ENCODE assay signal across 29 cellular contexts in genomic region chr11:64838600-64839334, GRCh38. TPM values are rescaled to one million over a fixed set of nuclear protein-coding genes. Genes with fewer than 3 reads are reported as not detected.
DNase-seq lines count a peak whose midpoint lies in the region; ATAC-seq, FAIRE-seq and TF ChIP-seq lines count a peak whose summit lies in the region.
"Had no signal": no experiment of that assay in that cellular context is flagged by ENCODE, and none has a peak within 500 bp of the region (broad histone marks: within the 10 kb centered on the region; RNA-seq: fewer than 3 reads in every experiment).

No MANE protein-coding gene starts in this region.

- no peak overlapping the region for H2AK9ac ChIP-seq in IMR-90 (replicated peaks; ENCODE audit: low read depth, low read length, poor library complexity)

- H4K8ac ChIP-seq in IMR-90 (ENCODE audit: low read depth in 2 of 2, low read length in 2 of 2) (no peak overlapping the region), neuronal stem cell (ENCODE audit: low read depth, low read length) (no peak overlapping the region)

- H4K91ac ChIP-seq in IMR-90 (ENCODE audit: insufficient read depth, low read depth, low read length) (no peak overlapping the region), neuronal stem cell (ENCODE audit: low read depth, low read length, poor library complexity) (no peak overlapping the region)

- H3K18ac ChIP-seq in IMR-90 (ENCODE audit: low read depth, low read length): no peak overlapping the region
- no peak overlapping the region for H3K18ac ChIP-seq in neuronal stem cell (ENCODE audit: low read length)

- H3K36me3 Mint-ChIP-seq in chondrocyte (ENCODE audit: low read depth): no peaks in the 10 kb centered on the region
- no peaks in the 10 kb centered on the region for H3K36me3 Mint-ChIP-seq in activated T-helper 2 cell treated with anti-CD3 and anti-CD28 coated beads, Interferon-gamma antibody, Interleukin-2, Interleukin-4, amounts not matched to agents 10 μg/mL and 5 μg/mL and 100 μg/mL, durations not matched to agents 14 hours and 24 hours and 36 hours (ENCODE audit: low read depth)
- H3K36me3 Mint-ChIP-seq: CD14-positive monocyte had no signal

- no peaks in the 10 kb centered on the region for H3K36me3 ChIP-seq in IMR-90 (ENCODE audit: control insufficient read depth, insufficient read depth, low read length)
- no peaks in the 10 kb centered on the region for H3K36me3 ChIP-seq in neuronal stem cell (replicated peaks in 1 of 2; ENCODE audit: control insufficient read depth in 2 of 2, insufficient read depth in 2 of 2, low read length in 2 of 2)
- H3K36me3 ChIP-seq: BE2C, BLaER1 had no signal

- H3K4me1 Mint-ChIP-seq in chondrocyte (ENCODE audit: low read depth): peaks cover 4% of the 10 kb centered on the region
- H3K4me1 Mint-ChIP-seq in activated T-helper 2 cell treated with anti-CD3 and anti-CD28 coated beads, Interferon-gamma antibody, Interleukin-2, Interleukin-4, amounts not matched to agents 10 μg/mL and 5 μg/mL and 100 μg/mL, durations not matched to agents 14 hours and 24 hours and 36 hours (ENCODE audit: low read depth): peaks cover under 1% of the 10 kb centered on the region

- H3K27me3 Mint-ChIP-seq in chondrocyte (ENCODE audit: low read depth): no peaks in the 10 kb centered on the region
- H3K27me3 Mint-ChIP-seq in activated T-helper 2 cell treated with anti-CD3 and anti-CD28 coated beads, Interferon-gamma antibody, Interleukin-2, Interleukin-4, amounts not matched to agents 10 μg/mL and 5 μg/mL and 100 μg/mL, durations not matched to agents 14 hours and 24 hours and 36 hours (ENCODE audit: low read depth): no peaks in the 10 kb centered on the region
- H3K27me3 Mint-ChIP-seq: CD4-positive, alpha-beta memory T cell; CD8-positive, alpha-beta memory T cell had no signal

- H3K27ac Mint-ChIP-seq in chondrocyte (ENCODE audit: unreplicated experiment): no peak overlapping the region
- H3K27ac Mint-ChIP-seq in activated T-helper 2 cell treated with anti-CD3 and anti-CD28 coated beads, Interferon-gamma antibody, Interleukin-2, Interleukin-4, amounts not matched to agents 10 μg/mL and 5 μg/mL and 100 μg/mL, durations not matched to agents 14 hours and 24 hours and 36 hours: no peak overlapping the region
- H3K27ac Mint-ChIP-seq: CD4-positive, CD25-positive, alpha-beta regulatory T cell had no signal

- no peak overlapping the region for H3K4ac ChIP-seq in IMR-90 (ENCODE audit: low read depth, low read length)
- peak overlapping the region; percentile 29 for H3K4ac ChIP-seq in neuronal stem cell (ENCODE audit: low read length)

- H2AK5ac ChIP-seq in IMR-90 (ENCODE audit: low read depth, low read length) (no peak overlapping the region), neuronal stem cell (ENCODE audit: low read depth, low read length) (peak overlapping the region; percentile 0)

- H3K4me1 ChIP-seq in IMR-90 (ENCODE audit: control insufficient read depth, insufficient read depth, low read length) (peaks cover 6% of the 10 kb centered on the region), neuronal stem cell (ENCODE audit: control insufficient read depth in 2 of 2, insufficient read depth in 1 of 2, low read depth in 1 of 2, low read length in 2 of 2) (peaks cover 15 to 17% of the 10 kb centered on the region in 2 donors)
- H3K4me1 ChIP-seq: BE2C had no signal

- H3K4me3 ChIP-seq in IMR-90 (ENCODE audit: insufficient read depth, low read depth, low read length) (no peak overlapping the region), neuronal stem cell (ENCODE audit: low read length in 2 of 2) (no peak overlapping the region)
- H3K4me3 ChIP-seq: BLaER1, GM12878 had no signal

- no TSS peak for BruUV-seq in IMR-90 (replicated peaks; lab: Mats Ljungman, UMichigan)

- no peak overlapping the region for H3K4me3 Mint-ChIP-seq in chondrocyte (ENCODE audit: unreplicated experiment)
- H3K4me3 Mint-ChIP-seq in activated T-helper 2 cell treated with anti-CD3 and anti-CD28 coated beads, Interferon-gamma antibody, Interleukin-2, Interleukin-4, amounts not matched to agents 10 μg/mL and 5 μg/mL and 100 μg/mL, durations not matched to agents 14 hours and 24 hours and 36 hours (ENCODE audit: low read depth): no peak overlapping the region
- H3K4me3 Mint-ChIP-seq: CD14-positive monocyte; CD4-positive, alpha-beta memory T cell had no signal

- no peak overlapping the region for H2BK20ac ChIP-seq in IMR-90 (ENCODE audit: low read depth, low read length)

- H2BK5ac ChIP-seq in IMR-90 (ENCODE audit: low read depth, low read length, poor library complexity, severe bottlenecking) (no peak overlapping the region), neuronal stem cell (ENCODE audit: low read length) (no peak overlapping the region)

- no peak overlapping the region for H3K56ac ChIP-seq in IMR-90 (ENCODE audit: extremely low read depth, insufficient read depth, low read length)

- H3K9me1 ChIP-seq in IMR-90 (ENCODE audit: insufficient read depth, low read length): no peaks in the 10 kb centered on the region

- H3K9me3 ChIP-seq in IMR-90 (ENCODE audit: control insufficient read depth, insufficient read depth, low read length) (no peaks in the 10 kb centered on the region), neuronal stem cell (replicated peaks in 1 of 2; ENCODE audit: control insufficient read depth in 2 of 2, insufficient read depth in 1 of 2, low read depth in 1 of 2, low read length in 2 of 2) (no peaks in the 10 kb centered on the region)
- H3K9me3 ChIP-seq: BE2C, BLaER1 had no signal

- H3K9ac ChIP-seq in IMR-90 (ENCODE audit: low read depth, low read length): no peak overlapping the region
- H3K9ac ChIP-seq in neuronal stem cell (ENCODE audit: low read depth, low read length, poor library complexity): no peak overlapping the region
- H3K9ac ChIP-seq: BLaER1 had no signal

- H2BK15ac ChIP-seq in IMR-90 (ENCODE audit: low read depth, low read length) (no peak overlapping the region), neuronal stem cell (ENCODE audit: low read length) (peak overlapping the region; percentile 49)

- POLR2A ChIA-PET in IMR-90 (lab: Charles Lee; ENCODE audit: unreplicated experiment): no interaction called here
- POLR2A ChIA-PET in RWPE1 (lab: Yijun Ruan, JAX; ENCODE audit: low non-redundant PET): no interaction called here

- CTCF ChIA-PET in IMR-90 (lab: Yijun Ruan, JAX): no interaction called here
- CTCF ChIA-PET in RWPE1 (lab: Yijun Ruan, JAX): no interaction called here

- no peak overlapping the region for H3K27ac ChIP-seq in IMR-90 (ENCODE audit: insufficient read depth, low read length)
- H3K27ac ChIP-seq in RWPE1: peak overlapping the region; percentile 99
- no peak overlapping the region for H3K27ac ChIP-seq in neuronal stem cell (replicated peaks; ENCODE audit: low read length)
- H3K27ac ChIP-seq: BLaER1 had no signal

- no peak for TF ChIP-seq RAD21 in IMR-90 (IDR thresholded peaks at IDR 0.05; ENCODE audit: low read length)

- no peak for DNase-seq in IMR-90
- no peak for DNase-seq in RWPE1 (ENCODE audit: low spot score)
- DNase-seq in chondrocyte (ENCODE audit: low spot score): peak; percentile 82
- no peak for DNase-seq in neuronal stem cell (ENCODE audit: low spot score)
- DNase-seq in activated T-helper 2 cell treated with anti-CD3 and anti-CD28 coated beads, Interferon-gamma antibody, Interleukin-2, Interleukin-4, amounts not matched to agents 10 μg/mL and 5 μg/mL and 100 μg/mL, durations not matched to agents 14 hours and 24 hours and 36 hours (ENCODE audit: low spot score): no peak
- no peak for DNase-seq in frontal cortex (ENCODE audit: low spot score in 2 of 2)
- DNase-seq: 8988T; ACHN; BE2C; C1 segment of cervical spinal cord; CD4-positive, CD25-positive, alpha-beta regulatory T cell; CD8-positive, alpha-beta memory T cell; COR-L47; DMS 273 treated with DMSO at 0.1 percent for 48 hours; DMS153; DMS53; DMS79; DND-41; EL; GDM1 had no signal

- no peak for TF ChIP-seq POLR2A in IMR-90 (IDR thresholded peaks at IDR 0.05; ENCODE audit: low read depth, low read length)

- H3K27me3 ChIP-seq in IMR-90 (ENCODE audit: control insufficient read depth, insufficient read depth, low read length) (no peaks in the 10 kb centered on the region), neuronal stem cell (ENCODE audit: control insufficient read depth in 3 of 3, insufficient read depth in 3 of 3, low read depth in 1 of 3, low read length in 3 of 3) (peaks cover 0 to 23% (median 1%) of the 10 kb centered on the region in 3 experiments)
- H3K27me3 ChIP-seq: BE2C had no signal

- H3K23ac ChIP-seq in IMR-90 (ENCODE audit: low read depth, low read length) (no peak overlapping the region), neuronal stem cell (ENCODE audit: low read depth, low read length, poor library complexity) (no peak overlapping the region)

- WGBS in IMR-90 (ENCODE audit: extremely low coverage in 2 of 2, insufficient read length in 1 of 2), 2 experiments: 93% methylated on average over 12 of the region's 28 CpGs; no CpG with 5 or more reads in 1 of the 2 experiments
- no CpG with 5 or more reads among the region's 28 CpGs for WGBS in neuronal stem cell (ENCODE audit: extremely low coverage in 2 of 2, insufficient read length in 2 of 2, insufficient replicate concordance in 1 of 2), 2 donors

- dilution Hi-C loops in IMR-90 (cut with HindIII; ENCODE audit: low sequenced_read_pairs, unreplicated experiment): no loop called here

- no peak for FAIRE-seq in frontal cortex (lab: Jason Lieb, UNC)
- FAIRE-seq: A204.1, GM12878, GM12892, GM18507 had no signal

- no peak overlapping the region for H3K4me2 ChIP-seq in IMR-90 (ENCODE audit: low read depth, low read length)
- no peak overlapping the region for H3K4me2 ChIP-seq in neuronal stem cell (ENCODE audit: insufficient read depth, low read length, poor library complexity, severe bottlenecking)
- H3K4me2 ChIP-seq: BLaER1 had no signal

- peak overlapping the region; percentile 32 for H2AFZ ChIP-seq in IMR-90 (replicated peaks; ENCODE audit: low read length, poor library complexity)
- H2AFZ ChIP-seq in neuronal stem cell (ENCODE audit: low read length): no peak overlapping the region

- TF ChIP-seq CTCF in IMR-90 (conservative IDR thresholded peaks at IDR 0.05; ENCODE audit: low read depth, low read length) (no peak), RWPE1 (conservative IDR thresholded peaks at IDR 0.05; ENCODE audit: low read depth) (no peak), chondrocyte (IDR thresholded peaks at IDR 0.05) (no peak)

- H4K20me1 ChIP-seq in IMR-90 (ENCODE audit: insufficient read depth, low read length): no peaks in the 10 kb centered on the region

- intact Hi-C loops in IMR-90 (cut with micrococcal nuclease): no loop called here
- intact Hi-C loops in activated T-helper 2 cell treated with anti-CD3 and anti-CD28 coated beads, Interferon-gamma antibody, Interleukin-2, Interleukin-4, amounts not matched to agents 10 μg/mL and 5 μg/mL and 100 μg/mL, durations not matched to agents 14 hours and 24 hours and 36 hours (cut with micrococcal nuclease): no loop called here

- H3K9me3 Mint-ChIP-seq in chondrocyte (ENCODE audit: low read depth): no peaks in the 10 kb centered on the region
- H3K9me3 Mint-ChIP-seq in activated T-helper 2 cell treated with anti-CD3 and anti-CD28 coated beads, Interferon-gamma antibody, Interleukin-2, Interleukin-4, amounts not matched to agents 10 μg/mL and 5 μg/mL and 100 μg/mL, durations not matched to agents 14 hours and 24 hours and 36 hours: no peaks in the 10 kb centered on the region
- H3K9me3 Mint-ChIP-seq: CD14-positive monocyte; CD4-positive, alpha-beta memory T cell; CD4-positive, CD25-positive, alpha-beta regulatory T cell; CD8-positive, alpha-beta memory T cell had no signal

- in situ Hi-C loops in IMR-90 (cut with MboI; ENCODE audit: low sequenced_read_pairs): no loop called here

- H3K14ac ChIP-seq in IMR-90 (replicated peaks; ENCODE audit: low read depth, low read length): no peak overlapping the region
- peak overlapping the region; percentile 27 for H3K14ac ChIP-seq in neuronal stem cell (ENCODE audit: low read length)

- H3K79me1 ChIP-seq in IMR-90 (ENCODE audit: low read depth in 1 of 2, low read length in 2 of 2) (no peaks in the 10 kb centered on the region), neuronal stem cell (ENCODE audit: low read depth, low read length) (peaks cover 2% of the 10 kb centered on the region)

- H2BK120ac ChIP-seq in IMR-90 (ENCODE audit: low read depth, low read length) (no peak overlapping the region), neuronal stem cell (ENCODE audit: low read depth, low read length) (no peak overlapping the region)

- H4K5ac ChIP-seq in IMR-90 (ENCODE audit: low read depth, low read length): no peak overlapping the region

- no peak for ATAC-seq in IMR-90 (ENCODE audit: low read depth)
- no peak for ATAC-seq in GM21717 (IDR thresholded peaks at IDR 0.05; ENCODE audit: unreplicated experiment)
- no peak for ATAC-seq in HG03521 (IDR thresholded peaks at IDR 0.05; ENCODE audit: unreplicated experiment)
- ATAC-seq: GM12878 had no signal

- no peak overlapping the region for H2BK12ac ChIP-seq in neuronal stem cell (ENCODE audit: low read length)

RNA-seq across cellular contexts. Expression of gene CDC42BPG, which starts 5.7 kb away (rescaled TPM):
- under 0.01 TPM in 2 replicates for total RNA-seq in IMR-90 (2012; rRNA removed)
- 0.10 and 0.12 TPM in 2 replicates for polyA plus RNA-seq in IMR-90 (2012; rRNA removed)
- polyA plus RNA-seq in IMR-90 (2012; cell fraction: cytosol; rRNA removed): 0.04 and 0.12 TPM in 2 replicates
- polyA plus RNA-seq in IMR-90 (2012; cell fraction: nucleus; rRNA removed; ENCODE audit: low replicate concordance): 0.50 and 0.59 TPM in 2 replicates
- total RNA-seq in chondrocyte: 0.17 to 0.46 TPM (median 0.35 TPM) in 3 replicates
- polyA plus RNA-seq in neuronal stem cell (2013, experiment 1 of 2): 1.1 TPM
- 1.1 TPM for polyA plus RNA-seq in neuronal stem cell (2013, experiment 2 of 2)
- 0.07 and 0.32 TPM in 2 replicates for total RNA-seq in activated T-helper 2 cell treated with anti-CD3 and anti-CD28 coated beads, Interferon-gamma antibody, Interleukin-2, Interleukin-4, amounts not matched to agents 10 μg/mL and 5 μg/mL and 100 μg/mL, durations not matched to agents 14 hours and 24 hours and 36 hours
- under 0.01 TPM for total RNA-seq in frontal cortex
- polyA plus RNA-seq: CD14-positive monocyte had no signal

RNA-seq across cellular contexts. Expression of gene MEN1, which starts 28.4 kb away (rescaled TPM):
- 8.8 and 9.4 TPM in 2 replicates for total RNA-seq in IMR-90 (2012; rRNA removed)
- 35.7 and 44.7 TPM in 2 replicates for polyA plus RNA-seq in IMR-90 (2012; rRNA removed)
- polyA plus RNA-seq in IMR-90 (2012; cell fraction: cytosol; rRNA removed): 18.9 and 33.6 TPM in 2 replicates
- polyA plus RNA-seq in IMR-90 (2012; cell fraction: nucleus; rRNA removed; ENCODE audit: low replicate concordance): 65.7 and 129 TPM in 2 replicates
- 19.5 to 26.4 TPM (median 20.4 TPM) in 3 replicates for total RNA-seq in chondrocyte
- 59.7 TPM for polyA plus RNA-seq in neuronal stem cell (2013, experiment 1 of 2)
- polyA plus RNA-seq in neuronal stem cell (2013, experiment 2 of 2): 59.7 TPM
- total RNA-seq in activated T-helper 2 cell treated with anti-CD3 and anti-CD28 coated beads, Interferon-gamma antibody, Interleukin-2, Interleukin-4, amounts not matched to agents 10 μg/mL and 5 μg/mL and 100 μg/mL, durations not matched to agents 14 hours and 24 hours and 36 hours: 46.2 and 47.2 TPM in 2 replicates
- total RNA-seq in frontal cortex: 11.8 TPM

RNA-seq across cellular contexts. Expression of gene MAP4K2, which starts 35.8 kb away (rescaled TPM):
- total RNA-seq in IMR-90 (2012; rRNA removed) (9.2 and 11.7 TPM in 2 replicates), chondrocyte (11.3 to 17.8 TPM (median 13.4 TPM) in 3 replicates), frontal cortex (7.3 TPM)
- 16.6 and 22.2 TPM in 2 replicates for polyA plus RNA-seq in IMR-90 (2012; rRNA removed)
- 18.8 and 24.1 TPM in 2 replicates for polyA plus RNA-seq in IMR-90 (2012; cell fraction: cytosol; rRNA removed)
- polyA plus RNA-seq in IMR-90 (2012; cell fraction: nucleus; rRNA removed; ENCODE audit: low replicate concordance): 41.7 and 95.5 TPM in 2 replicates
- 11.1 TPM for polyA plus RNA-seq in neuronal stem cell (2013, experiment 1 of 2)
- polyA plus RNA-seq in neuronal stem cell (2013, experiment 2 of 2): 11.6 TPM
- total RNA-seq in activated T-helper 2 cell treated with anti-CD3 and anti-CD28 coated beads, Interferon-gamma antibody, Interleukin-2, Interleukin-4, amounts not matched to agents 10 μg/mL and 5 μg/mL and 100 μg/mL, durations not matched to agents 14 hours and 24 hours and 36 hours: 72.1 and 77.5 TPM in 2 replicates

RNA-seq across cellular contexts. Expression of gene EHD1, which starts 39.7 kb away (rescaled TPM):
- 107 and 125 TPM in 2 replicates for total RNA-seq in IMR-90 (2012; rRNA removed)
- 209 and 216 TPM in 2 replicates for polyA plus RNA-seq in IMR-90 (2012; rRNA removed)
- polyA plus RNA-seq in IMR-90 (2012; cell fraction: cytosol; rRNA removed): 259 and 358 TPM in 2 replicates
- 267 and 410 TPM in 2 replicates for polyA plus RNA-seq in IMR-90 (2012; cell fraction: nucleus; rRNA removed; ENCODE audit: low replicate concordance)
- total RNA-seq in chondrocyte: 78.9 to 129 TPM (median 111 TPM) in 3 replicates
- polyA plus RNA-seq in neuronal stem cell (2013, experiment 1 of 2): 24.4 TPM
- 23.3 TPM for polyA plus RNA-seq in neuronal stem cell (2013, experiment 2 of 2)
- 107 TPM in 2 replicates for total RNA-seq in activated T-helper 2 cell treated with anti-CD3 and anti-CD28 coated beads, Interferon-gamma antibody, Interleukin-2, Interleukin-4, amounts not matched to agents 10 μg/mL and 5 μg/mL and 100 μg/mL, durations not matched to agents 14 hours and 24 hours and 36 hours
- 23.6 TPM for total RNA-seq in frontal cortex
